20 cellular contexts compared by ENCODE assay signal in genomic region chr2:218755198-218755566, GRCh38.
"Had no signal": no experiment of that assay in that cellular context is flagged by ENCODE, and none has a peak within 500 bp of the region (broad histone marks: within the 10 kb centered on the region; RNA-seq: fewer than 3 reads in every experiment).

No MANE protein-coding gene starts in this region.

- H3K36me3 ChIP-seq: neural progenitor cell, prostate gland had no signal

- H3K9me3 Mint-ChIP-seq: effector memory CD8-positive, alpha-beta T cell; mesothelial cell of epicardium; naive thymus-derived CD4-positive, alpha-beta T cell; nephron; neural progenitor cell; stimulated activated effector memory CD8-positive, alpha-beta T cell treated with anti-CD3 and anti-CD28 coated beads, Interleukin-12 subunit alpha, Interleukin-12 subunit beta, amount 100 ng/mL, for 72 hours; type B pancreatic cell had no signal

- H3K27ac Mint-ChIP-seq: mesothelial cell of epicardium; nephron; neural progenitor cell; stimulated activated effector memory CD8-positive, alpha-beta T cell treated with anti-CD3 and anti-CD28 coated beads, Interleukin-12 subunit alpha, Interleukin-12 subunit beta, amount 100 ng/mL, for 72 hours; type B pancreatic cell had no signal

- H3K27ac ChIP-seq: neural progenitor cell, prostate gland, right atrium auricular region, sigmoid colon, stomach, tibial artery had no signal

- H3K4me1 ChIP-seq: neural progenitor cell, prostate gland, right atrium auricular region, sigmoid colon had no signal

- H3K9ac ChIP-seq: neural progenitor cell had no signal

- H3K9me3 ChIP-seq: mucosa of descending colon, prostate gland, right atrium auricular region, sigmoid colon, stomach, tibial artery had no signal

- ATAC-seq: effector memory CD8-positive, alpha-beta T cell; mucosa of descending colon; naive thymus-derived CD4-positive, alpha-beta T cell; stimulated activated effector memory CD8-positive, alpha-beta T cell treated with anti-CD3 and anti-CD28 coated beads, Interleukin-12 subunit alpha, Interleukin-12 subunit beta, amount 100 ng/mL, for 72 hours had no signal

- DNase-seq: effector memory CD8-positive, alpha-beta T cell; erythroblast; mesenchymal stem cell; mucosa of descending colon; naive thymus-derived CD4-positive, alpha-beta T cell; nucleus accumbens; sigmoid colon; stimulated activated CD4-positive, alpha-beta T cell treated with anti-CD3 and anti-CD28 coated beads, Interleukin-2, amount 100 ng/mL, for 24 hours; stimulated activated CD4-positive, alpha-beta T cell treated with anti-CD3 and anti-CD28 coated beads, Interleukin-4, amount 100 ng/mL, for 24 hours; stimulated activated naive CD4-positive, alpha-beta T cell treated with Interleukin-2 at 50 U/mL for 16 hours; stomach; tibial artery had no signal

- H3K27me3 ChIP-seq: neural progenitor cell, right atrium auricular region, sigmoid colon, stomach, tibial artery had no signal

- H3K27me3 Mint-ChIP-seq: effector memory CD8-positive, alpha-beta T cell; naive thymus-derived CD4-positive, alpha-beta T cell; type B pancreatic cell had no signal

- H3K4me1 Mint-ChIP-seq: mesothelial cell of epicardium; nephron; neural progenitor cell; stimulated activated effector memory CD8-positive, alpha-beta T cell treated with anti-CD3 and anti-CD28 coated beads, Interleukin-12 subunit alpha, Interleukin-12 subunit beta, amount 100 ng/mL, for 72 hours had no signal

- H3K4me3 Mint-ChIP-seq: effector memory CD8-positive, alpha-beta T cell; mesothelial cell of epicardium; naive thymus-derived CD4-positive, alpha-beta T cell; nephron; neural progenitor cell; stimulated activated effector memory CD8-positive, alpha-beta T cell treated with anti-CD3 and anti-CD28 coated beads, Interleukin-12 subunit alpha, Interleukin-12 subunit beta, amount 100 ng/mL, for 72 hours; type B pancreatic cell had no signal

- H3K4me3 ChIP-seq: coronary artery, mucosa of descending colon, neural progenitor cell, prostate gland, right atrium auricular region, sigmoid colon, stomach, tibial artery had no signal
